ENCODE assay signal across 7 cellular contexts in the genomic region with DNA sequence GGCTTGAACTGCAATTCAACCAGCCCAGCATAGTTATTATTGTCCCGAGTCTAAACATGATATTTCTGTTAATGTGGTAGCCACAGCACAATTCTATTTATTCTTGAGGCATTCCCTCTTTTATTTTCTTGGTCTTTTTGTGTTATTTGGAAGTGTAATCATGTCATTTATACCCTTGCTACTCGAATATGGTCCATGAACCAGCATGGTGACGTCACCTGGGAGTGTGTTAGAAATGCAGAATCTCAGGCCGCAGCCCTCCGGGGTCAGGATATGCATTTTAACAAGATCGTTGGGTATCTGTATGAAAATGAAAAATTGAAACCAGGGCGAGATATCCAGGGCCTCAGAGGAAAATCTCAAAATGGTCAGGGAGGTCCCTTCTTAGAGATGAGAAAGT.
"Had no signal": no experiment of that assay in that cellular context is flagged by ENCODE, and none has a peak within 500 bp of the region (broad histone marks: within the 10 kb centered on the region; RNA-seq: fewer than 3 reads in every experiment).

No MANE protein-coding gene starts in this region.

- H3K4me3 ChIP-seq: GM23338 had no signal

- H3K4me2 ChIP-seq: GM23338 had no signal

- FAIRE-seq: H1, H54, HTR-8/SVneo had no signal

- ATAC-seq: GM23338 had no signal

- H2AFZ ChIP-seq: GM23338 had no signal

- DNase-seq: H9, HCEC 1CT, KG1 had no signal
